ENCODE assay signal across 15 cellular contexts in the genomic region with DNA sequence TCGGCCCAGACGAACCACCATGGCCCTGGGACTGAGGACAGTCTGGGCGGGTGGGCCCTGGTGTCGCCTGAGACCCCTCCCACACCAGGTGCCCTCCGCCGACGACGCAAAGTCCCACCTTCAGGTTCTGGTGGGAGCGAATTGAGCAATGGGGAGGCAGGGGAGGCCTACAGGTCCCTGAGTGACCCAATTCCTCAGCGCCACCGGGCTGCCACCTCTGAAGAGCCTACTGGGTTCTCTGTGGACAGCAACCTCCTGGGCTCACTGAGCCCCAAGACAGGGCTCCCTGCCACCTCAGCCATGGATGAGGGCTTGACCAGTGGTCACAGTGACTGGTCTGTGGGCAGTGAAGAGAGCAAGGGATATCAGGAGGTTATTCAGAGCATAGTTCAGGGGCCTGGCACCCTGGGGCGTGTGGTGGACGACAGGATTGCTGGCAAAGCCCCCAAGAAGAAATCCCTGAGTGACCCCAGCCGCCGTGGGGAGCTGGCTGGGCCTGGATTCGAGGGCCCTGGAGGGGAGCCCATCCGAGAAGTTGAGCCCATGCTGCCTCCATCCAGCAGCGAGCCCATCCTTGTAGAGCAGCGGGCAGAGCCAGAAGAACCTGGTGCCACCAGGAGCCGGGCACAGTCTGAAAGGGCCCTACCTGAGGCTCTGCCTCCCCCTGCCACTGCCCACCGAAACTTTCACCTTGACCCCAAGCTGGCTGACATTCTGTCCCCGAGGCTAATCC. TPM values are rescaled to one million over a fixed set of nuclear protein-coding genes. Genes with fewer than 3 reads are reported as not detected.
DNase-seq lines count a peak whose midpoint lies in the region; ATAC-seq and TF ChIP-seq lines count a peak whose summit lies in the region.
"Had no signal": no experiment of that assay in that cellular context is flagged by ENCODE, and none has a peak within 500 bp of the region (broad histone marks: within the 10 kb centered on the region; RNA-seq: fewer than 3 reads in every experiment).

No MANE protein-coding gene starts in this region.

- H3K9me3 ChIP-seq in left ventricle myocardium inferior (replicated peaks), result no peaks in the 10 kb centered on the region
- H3K9me3 ChIP-seq in vagina, result no peaks in the 10 kb centered on the region
- H3K9me3 ChIP-seq: A549 had no signal

- no peak for TF ChIP-seq POLR2A in vagina (IDR thresholded peaks at IDR 0.05)

- H3K27me3 ChIP-seq in left ventricle myocardium inferior (ENCODE audit: low read depth) (no peaks in the 10 kb centered on the region), rectal smooth muscle tissue (ENCODE audit: control insufficient read depth, insufficient read depth, low read length) (no peaks in the 10 kb centered on the region), vagina (no peaks in the 10 kb centered on the region)

- H3K9ac ChIP-seq in rectal smooth muscle tissue (ENCODE audit: low read length), result peak overlapping the region; percentile 36

- H3K4me3 Mint-ChIP-seq in glutamatergic neuron (ENCODE audit: unreplicated experiment), result no peak overlapping the region

- peaks cover 21% of the 10 kb centered on the region for H3K4me1 Mint-ChIP-seq in glutamatergic neuron (ENCODE audit: low read depth, unreplicated experiment)

- no peak for DNase-seq in left ventricle myocardium inferior
- DNase-seq in left ventricle myocardium superior, result no peak
- DNase-seq in foreskin fibroblast, result no peak
- no peak for DNase-seq in vagina (ENCODE audit: extremely low spot score in 2 of 2)
- DNase-seq in glutamatergic neuron, result no peak
- DNase-seq in hepatic stellate cell (ENCODE audit: low spot score), result no peak
- DNase-seq in anterior cingulate cortex (lab: John Stamatoyannopoulos, UW), result no peak
- DNase-seq: activated naive CD4-positive, alpha-beta T cell; DMS79; naive B cell; NCI-H187 treated with DMSO at 0.1 percent for 48 hours; stimulated activated naive CD8-positive, alpha-beta T cell treated with anti-CD3 and anti-CD28 coated beads, Interleukin-15, Interleukin-2, amounts not matched to agents 100 U/mL and 50 U/mL, for 24 hours; T-cell had no signal

- H3K27ac ChIP-seq in left ventricle myocardium inferior (replicated peaks) (peak overlapping the region; percentile 99), rectal smooth muscle tissue (ENCODE audit: low read depth, low read length) (peak overlapping the region; percentile 97), vagina (peak overlapping the region; percentile 98)
- H3K27ac ChIP-seq: A549 had no signal

- TF ChIP-seq CTCF in left ventricle myocardium inferior (IDR thresholded peaks at IDR 0.05; ENCODE audit: borderline replicate concordance) (no peak), foreskin fibroblast (IDR thresholded peaks at IDR 0.05; ENCODE audit: low read depth, low read length) (no peak), vagina (IDR thresholded peaks at IDR 0.05) (no peak), glutamatergic neuron (IDR thresholded peaks at IDR 0.05; ENCODE audit: partially characterized antibody, unreplicated experiment) (no peak)

- H3K36me3 Mint-ChIP-seq in glutamatergic neuron (ENCODE audit: unreplicated experiment), result no peaks in the 10 kb centered on the region
- H3K36me3 Mint-ChIP-seq: T-cell had no signal

- H3K27me3 Mint-ChIP-seq in glutamatergic neuron (ENCODE audit: unreplicated experiment), result peaks cover 15% of the 10 kb centered on the region

- H3K27ac Mint-ChIP-seq in glutamatergic neuron (ENCODE audit: unreplicated experiment), result no peak overlapping the region
- H3K27ac Mint-ChIP-seq: T-cell had no signal

- ATAC-seq in left ventricle myocardium superior, result no peak
- ATAC-seq: A549; stimulated activated naive CD8-positive, alpha-beta T cell treated with anti-CD3 and anti-CD28 coated beads, Interleukin-15, Interleukin-2, amounts not matched to agents 100 U/mL and 50 U/mL, for 24 hours; T-cell had no signal

- peaks cover 12% of the 10 kb centered on the region for H3K36me3 ChIP-seq in left ventricle myocardium inferior
- no peaks in the 10 kb centered on the region for H3K36me3 ChIP-seq in rectal smooth muscle tissue (ENCODE audit: control insufficient read depth, insufficient read depth, low read length)
- no peaks in the 10 kb centered on the region for H3K36me3 ChIP-seq in vagina

- intact Hi-C loops in left ventricle myocardium inferior (cut with micrococcal nuclease) (no loop called here), left ventricle myocardium superior (cut with micrococcal nuclease) (no loop called here), vagina (cut with DNase I) (no loop called here)

- H3K9me3 Mint-ChIP-seq in glutamatergic neuron (ENCODE audit: unreplicated experiment), result peaks cover 10% of the 10 kb centered on the region
- H3K9me3 Mint-ChIP-seq: naive B cell, T-cell had no signal

- H3K4me1 ChIP-seq in left ventricle myocardium inferior (peaks cover 89% of the 10 kb centered on the region), rectal smooth muscle tissue (ENCODE audit: control insufficient read depth, insufficient read depth, low read length) (peaks cover 51% of the 10 kb centered on the region), vagina (peaks cover 79% of the 10 kb centered on the region)

- peak overlapping the region; percentile 88 for H3K4me3 ChIP-seq in left ventricle myocardium inferior
- H3K4me3 ChIP-seq in foreskin fibroblast (ENCODE audit: low read depth in 1 of 2, low read length in 2 of 2), result peak overlapping the region; percentile 85 to 88
- H3K4me3 ChIP-seq in rectal smooth muscle tissue (ENCODE audit: low read length), result peak overlapping the region; percentile 88
- H3K4me3 ChIP-seq in vagina, result peak overlapping the region; percentile 84 to 85
- H3K4me3 ChIP-seq: A549 had no signal

RNA-seq across cellular contexts. Expression of gene ARHGEF17, which starts 2.8 kb away (rescaled TPM):
- total RNA-seq in left ventricle myocardium inferior, result 53.1 TPM
- 52.0 TPM for total RNA-seq in left ventricle myocardium superior
- 32.9 TPM for total RNA-seq in vagina
- total RNA-seq in glutamatergic neuron (ENCODE audit: unreplicated experiment), result 43.3 TPM

RNA-seq across cellular contexts. Expression of gene P2RY6, which starts 38.7 kb away (rescaled TPM):
- 2.2 TPM for total RNA-seq in left ventricle myocardium inferior
- 1.5 TPM for total RNA-seq in left ventricle myocardium superior
- total RNA-seq in vagina, result 2.0 TPM
- not detected for total RNA-seq in glutamatergic neuron (ENCODE audit: unreplicated experiment)
